1 cellular context compared by ENCODE assay signal in the genomic region with DNA sequence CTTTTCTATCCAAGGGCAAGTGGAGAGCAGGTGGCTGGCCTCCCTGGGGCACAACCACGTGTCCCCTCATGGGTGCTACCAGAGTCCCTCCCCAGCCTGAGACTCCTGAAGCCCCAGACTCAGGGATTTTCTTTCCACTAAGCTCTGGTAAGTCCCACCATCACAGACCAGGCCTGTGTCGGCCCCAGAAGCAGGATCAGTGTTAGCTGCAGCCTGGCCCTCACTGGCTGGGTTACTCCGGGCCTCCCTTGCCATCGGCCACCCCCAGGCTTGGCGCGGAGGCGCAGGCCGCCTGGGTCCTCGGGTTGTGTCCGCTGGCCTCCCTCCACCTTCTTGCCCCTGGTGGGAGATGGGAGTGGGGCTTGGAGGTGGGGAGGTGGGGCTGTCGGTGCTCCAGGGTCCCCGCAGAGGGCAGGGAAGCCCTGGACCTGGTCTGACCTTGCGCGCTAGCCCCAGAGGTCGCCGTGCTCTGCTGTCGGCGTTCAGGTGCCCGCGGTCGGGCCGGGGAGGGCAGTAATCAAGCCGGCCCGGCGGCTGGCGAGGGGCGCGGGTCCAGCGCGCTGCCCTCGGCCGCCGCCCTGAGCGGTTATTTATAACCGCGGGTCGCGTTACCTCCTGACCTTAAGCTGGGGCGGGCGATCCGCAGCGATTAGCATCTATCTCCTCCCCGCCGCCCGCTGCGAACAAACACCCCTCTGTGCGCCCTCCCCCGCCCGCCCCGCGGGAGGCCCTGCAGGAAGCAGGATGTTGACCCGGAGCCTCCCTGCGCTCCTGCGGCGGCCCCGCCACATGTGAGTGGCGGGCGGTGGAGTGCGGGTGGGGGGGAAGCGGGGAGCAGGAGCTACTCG.
TF ChIP-seq lines count a peak whose summit lies in the region.

No MANE protein-coding gene starts in this region.

TF ChIP-seq in K562, 482 proteins besides CTCF, POLR2A, EP300 and RAD21 (continued from another document and continues in another):
- TF ChIP-seq SMARCC2 (IDR thresholded peaks at IDR 0.05; ENCODE audit: low read depth): no peak
- TF ChIP-seq MAFG (tag; conservative IDR thresholded peaks at IDR 0.05): no peak
- no peak for TF ChIP-seq ESRRB (CRISPR knock-in tag; IDR thresholded peaks at IDR 0.05; ENCODE audit: borderline replicate concordance)
- TF ChIP-seq ZNF121 (CRISPR knock-in tag; conservative IDR thresholded peaks at IDR 0.05): no peak
- TF ChIP-seq, protein P1, sequence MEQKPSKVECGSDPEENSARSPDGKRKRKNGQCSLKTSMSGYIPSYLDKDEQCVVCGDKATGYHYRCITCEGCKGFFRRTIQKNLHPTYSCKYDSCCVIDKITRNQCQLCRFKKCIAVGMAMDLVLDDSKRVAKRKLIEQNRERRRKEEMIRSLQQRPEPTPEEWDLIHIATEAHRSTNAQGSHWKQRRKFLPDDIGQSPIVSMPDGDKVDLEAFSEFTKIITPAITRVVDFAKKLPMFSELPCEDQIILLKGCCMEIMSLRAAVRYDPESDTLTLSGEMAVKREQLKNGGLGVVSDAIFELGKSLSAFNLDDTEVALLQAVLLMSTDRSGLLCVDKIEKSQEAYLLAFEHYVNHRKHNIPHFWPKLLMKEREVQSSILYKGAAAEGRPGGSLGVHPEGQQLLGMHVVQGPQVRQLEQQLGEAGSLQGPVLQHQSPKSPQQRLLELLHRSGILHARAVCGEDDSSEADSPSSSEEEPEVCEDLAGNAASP (IDR thresholded peaks at IDR 0.05): no peak
- no peak for TF ChIP-seq COPS2 (conservative IDR thresholded peaks at IDR 0.05)
- peak; percentile 74 for TF ChIP-seq NEUROD1 (IDR thresholded peaks at IDR 0.05; ENCODE audit: borderline replicate concordance, low read depth, low read length, partially characterized antibody)
- TF ChIP-seq, protein P2, sequence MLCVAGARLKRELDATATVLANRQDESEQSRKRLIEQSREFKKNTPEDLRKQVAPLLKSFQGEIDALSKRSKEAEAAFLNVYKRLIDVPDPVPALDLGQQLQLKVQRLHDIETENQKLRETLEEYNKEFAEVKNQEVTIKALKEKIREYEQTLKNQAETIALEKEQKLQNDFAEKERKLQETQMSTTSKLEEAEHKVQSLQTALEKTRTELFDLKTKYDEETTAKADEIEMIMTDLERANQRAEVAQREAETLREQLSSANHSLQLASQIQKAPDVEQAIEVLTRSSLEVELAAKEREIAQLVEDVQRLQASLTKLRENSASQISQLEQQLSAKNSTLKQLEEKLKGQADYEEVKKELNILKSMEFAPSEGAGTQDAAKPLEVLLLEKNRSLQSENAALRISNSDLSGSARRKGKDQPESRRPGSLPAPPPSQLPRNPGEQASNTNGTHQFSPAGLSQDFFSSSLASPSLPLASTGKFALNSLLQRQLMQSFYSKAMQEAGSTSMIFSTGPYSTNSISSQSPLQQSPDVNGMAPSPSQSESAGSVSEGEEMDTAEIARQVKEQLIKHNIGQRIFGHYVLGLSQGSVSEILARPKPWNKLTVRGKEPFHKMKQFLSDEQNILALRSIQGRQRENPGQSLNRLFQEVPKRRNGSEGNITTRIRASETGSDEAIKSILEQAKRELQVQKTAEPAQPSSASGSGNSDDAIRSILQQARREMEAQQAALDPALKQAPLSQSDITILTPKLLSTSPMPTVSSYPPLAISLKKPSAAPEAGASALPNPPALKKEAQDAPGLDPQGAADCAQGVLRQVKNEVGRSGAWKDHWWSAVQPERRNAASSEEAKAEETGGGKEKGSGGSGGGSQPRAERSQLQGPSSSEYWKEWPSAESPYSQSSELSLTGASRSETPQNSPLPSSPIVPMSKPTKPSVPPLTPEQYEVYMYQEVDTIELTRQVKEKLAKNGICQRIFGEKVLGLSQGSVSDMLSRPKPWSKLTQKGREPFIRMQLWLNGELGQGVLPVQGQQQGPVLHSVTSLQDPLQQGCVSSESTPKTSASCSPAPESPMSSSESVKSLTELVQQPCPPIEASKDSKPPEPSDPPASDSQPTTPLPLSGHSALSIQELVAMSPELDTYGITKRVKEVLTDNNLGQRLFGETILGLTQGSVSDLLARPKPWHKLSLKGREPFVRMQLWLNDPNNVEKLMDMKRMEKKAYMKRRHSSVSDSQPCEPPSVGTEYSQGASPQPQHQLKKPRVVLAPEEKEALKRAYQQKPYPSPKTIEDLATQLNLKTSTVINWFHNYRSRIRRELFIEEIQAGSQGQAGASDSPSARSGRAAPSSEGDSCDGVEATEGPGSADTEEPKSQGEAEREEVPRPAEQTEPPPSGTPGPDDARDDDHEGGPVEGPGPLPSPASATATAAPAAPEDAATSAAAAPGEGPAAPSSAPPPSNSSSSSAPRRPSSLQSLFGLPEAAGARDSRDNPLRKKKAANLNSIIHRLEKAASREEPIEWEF (CRISPR knock-in tag; IDR thresholded peaks at IDR 0.05): 0 out of 2 replicates have a peak, but pooled peaks have one; percentile 83
- no peak; the same call in 1 of the 2 replicates for TF ChIP-seq DPF2 (IDR thresholded peaks at IDR 0.05)
- TF ChIP-seq, protein P3, sequence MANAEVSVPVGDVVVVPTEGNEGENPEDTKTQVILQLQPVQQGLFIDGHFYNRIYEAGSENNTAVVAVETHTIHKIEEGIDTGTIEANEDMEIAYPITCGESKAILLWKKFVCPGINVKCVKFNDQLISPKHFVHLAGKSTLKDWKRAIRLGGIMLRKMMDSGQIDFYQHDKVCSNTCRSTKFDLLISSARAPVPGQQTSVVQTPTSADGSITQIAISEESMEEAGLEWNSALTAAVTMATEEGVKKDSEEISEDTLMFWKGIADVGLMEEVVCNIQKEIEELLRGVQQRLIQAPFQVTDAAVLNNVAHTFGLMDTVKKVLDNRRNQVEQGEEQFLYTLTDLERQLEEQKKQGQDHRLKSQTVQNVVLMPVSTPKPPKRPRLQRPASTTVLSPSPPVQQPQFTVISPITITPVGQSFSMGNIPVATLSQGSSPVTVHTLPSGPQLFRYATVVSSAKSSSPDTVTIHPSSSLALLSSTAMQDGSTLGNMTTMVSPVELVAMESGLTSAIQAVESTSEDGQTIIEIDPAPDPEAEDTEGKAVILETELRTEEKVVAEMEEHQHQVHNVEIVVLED (CRISPR knock-in tag; IDR thresholded peaks at IDR 0.05): no peak
- TF ChIP-seq BACH1 (tag; IDR thresholded peaks at IDR 0.05): no peak
- TF ChIP-seq, protein P4, sequence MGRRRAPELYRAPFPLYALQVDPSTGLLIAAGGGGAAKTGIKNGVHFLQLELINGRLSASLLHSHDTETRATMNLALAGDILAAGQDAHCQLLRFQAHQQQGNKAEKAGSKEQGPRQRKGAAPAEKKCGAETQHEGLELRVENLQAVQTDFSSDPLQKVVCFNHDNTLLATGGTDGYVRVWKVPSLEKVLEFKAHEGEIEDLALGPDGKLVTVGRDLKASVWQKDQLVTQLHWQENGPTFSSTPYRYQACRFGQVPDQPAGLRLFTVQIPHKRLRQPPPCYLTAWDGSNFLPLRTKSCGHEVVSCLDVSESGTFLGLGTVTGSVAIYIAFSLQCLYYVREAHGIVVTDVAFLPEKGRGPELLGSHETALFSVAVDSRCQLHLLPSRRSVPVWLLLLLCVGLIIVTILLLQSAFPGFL (CRISPR knock-in tag; IDR thresholded peaks at IDR 0.05): no peak
- no peak for TF ChIP-seq ZNF830 (CRISPR knock-in tag; IDR thresholded peaks at IDR 0.05)
- TF ChIP-seq WHSC1 (IDR thresholded peaks at IDR 0.05; ENCODE audit: low read length): no peak
- peak; percentile 73; the same call in 1 of the 2 replicates for TF ChIP-seq GTF2E2 (tag; IDR thresholded peaks at IDR 0.05)
- TF ChIP-seq MXI1 (IDR thresholded peaks at IDR 0.05; ENCODE audit: low read depth, low read length): no peak
- no peak for TF ChIP-seq ZNF197 (CRISPR knock-in tag; IDR thresholded peaks at IDR 0.05; ENCODE audit: low read depth)
- TF ChIP-seq, protein P5, sequence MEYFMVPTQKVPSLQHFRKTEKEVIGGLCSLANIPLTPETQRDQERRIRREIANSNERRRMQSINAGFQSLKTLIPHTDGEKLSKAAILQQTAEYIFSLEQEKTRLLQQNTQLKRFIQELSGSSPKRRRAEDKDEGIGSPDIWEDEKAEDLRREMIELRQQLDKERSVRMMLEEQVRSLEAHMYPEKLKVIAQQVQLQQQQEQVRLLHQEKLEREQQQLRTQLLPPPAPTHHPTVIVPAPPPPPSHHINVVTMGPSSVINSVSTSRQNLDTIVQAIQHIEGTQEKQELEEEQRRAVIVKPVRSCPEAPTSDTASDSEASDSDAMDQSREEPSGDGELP (CRISPR knock-in tag; IDR thresholded peaks at IDR 0.05; ENCODE audit: borderline replicate concordance): peak; percentile 90
- no peak for TF ChIP-seq HDAC6 (IDR thresholded peaks at IDR 0.05; ENCODE audit: low read depth, low read length)
- TF ChIP-seq ZKSCAN3 (CRISPR knock-in tag; IDR thresholded peaks at IDR 0.05): no peak
- TF ChIP-seq ZNF561 (CRISPR knock-in tag; conservative IDR thresholded peaks at IDR 0.05): no peak
- TF ChIP-seq, protein P6, sequence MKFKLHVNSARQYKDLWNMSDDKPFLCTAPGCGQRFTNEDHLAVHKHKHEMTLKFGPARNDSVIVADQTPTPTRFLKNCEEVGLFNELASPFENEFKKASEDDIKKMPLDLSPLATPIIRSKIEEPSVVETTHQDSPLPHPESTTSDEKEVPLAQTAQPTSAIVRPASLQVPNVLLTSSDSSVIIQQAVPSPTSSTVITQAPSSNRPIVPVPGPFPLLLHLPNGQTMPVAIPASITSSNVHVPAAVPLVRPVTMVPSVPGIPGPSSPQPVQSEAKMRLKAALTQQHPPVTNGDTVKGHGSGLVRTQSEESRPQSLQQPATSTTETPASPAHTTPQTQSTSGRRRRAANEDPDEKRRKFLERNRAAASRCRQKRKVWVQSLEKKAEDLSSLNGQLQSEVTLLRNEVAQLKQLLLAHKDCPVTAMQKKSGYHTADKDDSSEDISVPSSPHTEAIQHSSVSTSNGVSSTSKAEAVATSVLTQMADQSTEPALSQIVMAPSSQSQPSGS (CRISPR knock-in tag; IDR thresholded peaks at IDR 0.05): no peak
- TF ChIP-seq, protein P7, sequence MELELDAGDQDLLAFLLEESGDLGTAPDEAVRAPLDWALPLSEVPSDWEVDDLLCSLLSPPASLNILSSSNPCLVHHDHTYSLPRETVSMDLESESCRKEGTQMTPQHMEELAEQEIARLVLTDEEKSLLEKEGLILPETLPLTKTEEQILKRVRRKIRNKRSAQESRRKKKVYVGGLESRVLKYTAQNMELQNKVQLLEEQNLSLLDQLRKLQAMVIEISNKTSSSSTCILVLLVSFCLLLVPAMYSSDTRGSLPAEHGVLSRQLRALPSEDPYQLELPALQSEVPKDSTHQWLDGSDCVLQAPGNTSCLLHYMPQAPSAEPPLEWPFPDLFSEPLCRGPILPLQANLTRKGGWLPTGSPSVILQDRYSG (tag; conservative IDR thresholded peaks at IDR 0.05; ENCODE audit: low read depth): no peak
- TF ChIP-seq, protein P8, sequence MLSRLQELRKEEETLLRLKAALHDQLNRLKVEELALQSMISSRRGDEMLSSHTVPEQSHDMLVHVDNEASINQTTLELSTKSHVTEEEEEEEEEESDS (CRISPR knock-in tag; IDR thresholded peaks at IDR 0.05): no peak
- no peak for TF ChIP-seq THRAP3 (IDR thresholded peaks at IDR 0.05; ENCODE audit: borderline replicate concordance)
- no peak for TF ChIP-seq ZNF444 (CRISPR knock-in tag; IDR thresholded peaks at IDR 0.05)
- TF ChIP-seq, protein P9, sequence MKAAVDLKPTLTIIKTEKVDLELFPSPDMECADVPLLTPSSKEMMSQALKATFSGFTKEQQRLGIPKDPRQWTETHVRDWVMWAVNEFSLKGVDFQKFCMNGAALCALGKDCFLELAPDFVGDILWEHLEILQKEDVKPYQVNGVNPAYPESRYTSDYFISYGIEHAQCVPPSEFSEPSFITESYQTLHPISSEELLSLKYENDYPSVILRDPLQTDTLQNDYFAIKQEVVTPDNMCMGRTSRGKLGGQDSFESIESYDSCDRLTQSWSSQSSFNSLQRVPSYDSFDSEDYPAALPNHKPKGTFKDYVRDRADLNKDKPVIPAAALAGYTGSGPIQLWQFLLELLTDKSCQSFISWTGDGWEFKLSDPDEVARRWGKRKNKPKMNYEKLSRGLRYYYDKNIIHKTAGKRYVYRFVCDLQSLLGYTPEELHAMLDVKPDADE (conservative IDR thresholded peaks at IDR 0.05; ENCODE audit: control insufficient read depth, low read depth, low read length): no peak
- TF ChIP-seq RCOR1 (IDR thresholded peaks at IDR 0.05; ENCODE audit: borderline replicate concordance in 1 of 2, low read depth in 2 of 2, low read length in 2 of 2): peak in 1 of 2 experiments; percentile 76; a peak in 2 of 4 replicates
- no peak for TF ChIP-seq PPARD (CRISPR knock-in tag; IDR thresholded peaks at IDR 0.05)
- TF ChIP-seq ZNF76 (CRISPR knock-in tag; IDR thresholded peaks at IDR 0.05; ENCODE audit: borderline replicate concordance): peak; percentile 67; the same call in 1 of the 2 replicates
- no peak for TF ChIP-seq ZSCAN32 (CRISPR knock-in tag; IDR thresholded peaks at IDR 0.05)
- TF ChIP-seq ZNF780A (CRISPR knock-in tag; IDR thresholded peaks at IDR 0.05): no peak; the same call in 1 of the 2 replicates
- TF ChIP-seq, protein P10, sequence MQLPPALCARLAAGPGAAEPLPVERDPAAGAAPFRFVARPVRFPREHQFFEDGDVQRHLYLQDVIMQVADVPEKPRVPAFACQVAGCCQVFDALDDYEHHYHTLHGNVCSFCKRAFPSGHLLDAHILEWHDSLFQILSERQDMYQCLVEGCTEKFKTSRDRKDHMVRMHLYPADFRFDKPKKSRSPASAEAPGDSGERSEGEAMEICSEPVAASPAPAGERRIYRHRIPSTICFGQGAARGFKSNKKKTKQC (CRISPR knock-in tag; IDR thresholded peaks at IDR 0.05): no peak
- TF ChIP-seq, protein P11, sequence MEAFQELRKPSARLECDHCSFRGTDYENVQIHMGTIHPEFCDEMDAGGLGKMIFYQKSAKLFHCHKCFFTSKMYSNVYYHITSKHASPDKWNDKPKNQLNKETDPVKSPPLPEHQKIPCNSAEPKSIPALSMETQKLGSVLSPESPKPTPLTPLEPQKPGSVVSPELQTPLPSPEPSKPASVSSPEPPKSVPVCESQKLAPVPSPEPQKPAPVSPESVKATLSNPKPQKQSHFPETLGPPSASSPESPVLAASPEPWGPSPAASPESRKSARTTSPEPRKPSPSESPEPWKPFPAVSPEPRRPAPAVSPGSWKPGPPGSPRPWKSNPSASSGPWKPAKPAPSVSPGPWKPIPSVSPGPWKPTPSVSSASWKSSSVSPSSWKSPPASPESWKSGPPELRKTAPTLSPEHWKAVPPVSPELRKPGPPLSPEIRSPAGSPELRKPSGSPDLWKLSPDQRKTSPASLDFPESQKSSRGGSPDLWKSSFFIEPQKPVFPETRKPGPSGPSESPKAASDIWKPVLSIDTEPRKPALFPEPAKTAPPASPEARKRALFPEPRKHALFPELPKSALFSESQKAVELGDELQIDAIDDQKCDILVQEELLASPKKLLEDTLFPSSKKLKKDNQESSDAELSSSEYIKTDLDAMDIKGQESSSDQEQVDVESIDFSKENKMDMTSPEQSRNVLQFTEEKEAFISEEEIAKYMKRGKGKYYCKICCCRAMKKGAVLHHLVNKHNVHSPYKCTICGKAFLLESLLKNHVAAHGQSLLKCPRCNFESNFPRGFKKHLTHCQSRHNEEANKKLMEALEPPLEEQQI (IDR thresholded peaks at IDR 0.05): no peak
- TF ChIP-seq, protein P12, sequence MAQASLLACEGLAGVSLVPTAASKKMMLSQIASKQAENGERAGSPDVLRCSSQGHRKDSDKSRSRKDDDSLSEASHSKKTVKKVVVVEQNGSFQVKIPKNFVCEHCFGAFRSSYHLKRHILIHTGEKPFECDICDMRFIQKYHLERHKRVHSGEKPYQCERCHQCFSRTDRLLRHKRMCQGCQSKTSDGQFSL (CRISPR knock-in tag; IDR thresholded peaks at IDR 0.05): peak; percentile 94
- TF ChIP-seq, protein P12 (tag; IDR thresholded peaks at IDR 0.05): peak in 1 of 2 experiments; percentile 96; a peak in 2 of 4 replicates
